In the genomic region with DNA sequence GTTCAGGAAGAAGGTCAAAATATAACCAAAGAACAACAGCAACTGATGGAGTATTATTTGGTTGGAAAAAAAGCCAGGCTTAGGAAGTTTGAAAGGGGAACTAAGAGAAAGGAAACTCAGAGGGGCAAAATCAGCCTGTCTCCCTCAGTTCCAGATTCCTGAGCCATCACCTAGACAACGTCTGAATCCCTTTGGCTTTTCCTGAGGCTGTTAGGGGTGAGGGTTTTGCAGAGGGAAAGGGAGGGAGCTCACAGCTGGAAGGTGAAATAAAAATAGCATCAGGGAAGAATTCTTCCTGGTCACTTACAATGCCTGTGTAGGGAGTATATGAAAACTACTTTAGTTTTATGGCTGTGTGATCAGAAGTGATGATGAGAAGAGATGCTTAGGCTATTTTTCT, we compare ENCODE assay signal across 16 cellular contexts.
A peak's percentile ranks its signal among the peaks of the same experiment; 100 is the strongest.
DNase-seq lines count a peak whose midpoint lies in the region; ATAC-seq and TF ChIP-seq lines count a peak whose summit lies in the region.
"Had no signal": no experiment of that assay in that cellular context is flagged by ENCODE, and none has a peak within 500 bp of the region (broad histone marks: within the 10 kb centered on the region; RNA-seq: fewer than 3 reads in every experiment).

No MANE protein-coding gene starts in this region.

- H3K27ac Mint-ChIP-seq in nephron progenitor cell, result peak overlapping the region; percentile 91
- H3K27ac Mint-ChIP-seq in effector memory CD8-positive, alpha-beta T cell, result peak overlapping the region in 1 of 2 donors; percentile 30
- H3K27ac Mint-ChIP-seq: CD4-positive, alpha-beta T cell had no signal

- H3K9me3 ChIP-seq in HUES64 (ENCODE audit: insufficient read depth, low read depth, low read length), result no peaks in the 10 kb centered on the region
- H3K9me3 ChIP-seq in ectodermal cell (ENCODE audit: control insufficient read depth, low read length), result no peaks in the 10 kb centered on the region
- H3K9me3 ChIP-seq: BLaER1 treated with 17β-estradiol and CSF1 and Interleukin-3, amounts not matched to agents 10 nM and 100 nM had no signal

- H3K4me3 ChIP-seq in HUES64 (ENCODE audit: low read length) (no peak overlapping the region), ectodermal cell (ENCODE audit: insufficient read depth, low read depth, low read length) (no peak overlapping the region)
- H3K4me3 ChIP-seq: BLaER1 treated with 17β-estradiol and CSF1 and Interleukin-3, amounts not matched to agents 10 nM and 100 nM; GM12878; GM23248 had no signal

- H3K36me3 Mint-ChIP-seq in nephron progenitor cell (ENCODE audit: low read depth), result peaks cover 68% of the 10 kb centered on the region
- H3K36me3 Mint-ChIP-seq in effector memory CD8-positive, alpha-beta T cell (ENCODE audit: insufficient read depth), result no peaks in the 10 kb centered on the region

- H3K36me3 ChIP-seq in HUES64 (ENCODE audit: insufficient read depth, low read length), result no peaks in the 10 kb centered on the region
- H3K36me3 ChIP-seq in ectodermal cell (ENCODE audit: control insufficient read depth, insufficient read depth, low read length), result no peaks in the 10 kb centered on the region
- H3K36me3 ChIP-seq: BLaER1 treated with 17β-estradiol and CSF1 and Interleukin-3, amounts not matched to agents 10 nM and 100 nM had no signal

- H3K27ac ChIP-seq in HUES64 (ENCODE audit: low read depth, low read length) (0 out of 2 replicates have a peak overlapping the region, but pooled peaks have one; percentile 24), ectodermal cell (ENCODE audit: insufficient read depth, low read depth, low read length, poor library complexity, severe bottlenecking) (peak overlapping the region; percentile 85)
- H3K27ac ChIP-seq: BLaER1 treated with 17β-estradiol and CSF1 and Interleukin-3, amounts not matched to agents 10 nM and 100 nM; GM23248 had no signal

- H3K27me3 Mint-ChIP-seq in nephron progenitor cell (ENCODE audit: low read depth, poor library complexity), result no peaks in the 10 kb centered on the region
- peaks cover 22 to 25% of the 10 kb centered on the region in 2 donors for H3K27me3 Mint-ChIP-seq in effector memory CD8-positive, alpha-beta T cell

- no peaks in the 10 kb centered on the region for H3K27me3 ChIP-seq in HUES64 (ENCODE audit: insufficient read depth, low read length)
- H3K27me3 ChIP-seq in ectodermal cell (ENCODE audit: control insufficient read depth, insufficient read depth, low read length, poor library complexity, severe bottlenecking), result no peaks in the 10 kb centered on the region
- H3K27me3 ChIP-seq: BLaER1 treated with 17β-estradiol and CSF1 and Interleukin-3, amounts not matched to agents 10 nM and 100 nM had no signal

- no peak for TF ChIP-seq CTCF in nephron progenitor cell (IDR thresholded peaks at IDR 0.05)

- no peaks in the 10 kb centered on the region for H3K9me3 Mint-ChIP-seq in nephron progenitor cell
- H3K9me3 Mint-ChIP-seq in effector memory CD8-positive, alpha-beta T cell, result no peaks in the 10 kb centered on the region
- H3K9me3 Mint-ChIP-seq: CD4-positive, alpha-beta T cell had no signal

- ATAC-seq in effector memory CD8-positive, alpha-beta T cell (replicated peaks), result no peak
- ATAC-seq: GM12878 had no signal

- no peak overlapping the region for H3K9ac ChIP-seq in HUES64 (ENCODE audit: low read depth, low read length)
- H3K9ac ChIP-seq: BLaER1 treated with 17β-estradiol and CSF1 and Interleukin-3, amounts not matched to agents 10 nM and 100 nM; GM23248 had no signal

- peaks cover 19% of the 10 kb centered on the region for H3K4me1 ChIP-seq in HUES64 (ENCODE audit: insufficient read depth, low read length)
- peaks cover 30% of the 10 kb centered on the region for H3K4me1 ChIP-seq in ectodermal cell (ENCODE audit: control insufficient read depth, insufficient read depth, low read length)

- peaks cover 39% of the 10 kb centered on the region for H3K4me1 Mint-ChIP-seq in nephron progenitor cell
- H3K4me1 Mint-ChIP-seq in effector memory CD8-positive, alpha-beta T cell (ENCODE audit: low read depth in 2 of 2), result no peaks in the 10 kb centered on the region

- 33% methylated on average over 1 of the region's 1 CpG for WGBS in HUES64
- 0 to 5% methylated on average over 1 of the region's 1 CpG for WGBS in ectodermal cell, 2 experiments

- DNase-seq in ELF-1 (ENCODE audit: low read depth, low spot score) (peak; percentile 43), nephron progenitor cell (no peak), NCI-H1048 (lab: John Stamatoyannopoulos, UW) (no peak), C1 segment of cervical spinal cord (lab: John Stamatoyannopoulos, UW) (no peak), NOMO-1 (lab: John Stamatoyannopoulos, UW; ENCODE audit: unreplicated experiment in 2 of 2) (no peak)
- no peak for DNase-seq in effector memory CD8-positive, alpha-beta T cell
- DNase-seq: ACHN; Calu3; CD4-positive, alpha-beta T cell; DMS 273 treated with DMSO at 0.1 percent for 48 hours; GM23248; H7 had no signal

- H3K4me3 Mint-ChIP-seq in nephron progenitor cell, result no peak overlapping the region
- H3K4me3 Mint-ChIP-seq in effector memory CD8-positive, alpha-beta T cell, result no peak overlapping the region
- H3K4me3 Mint-ChIP-seq: CD4-positive, alpha-beta T cell had no signal
